19 cellular contexts compared by ENCODE assay signal in genomic region chr2:19861771-19862170, GRCh38. TPM values are rescaled to one million over a fixed set of nuclear protein-coding genes. Genes with fewer than 3 reads are reported as not detected.
DNase-seq lines count a peak whose midpoint lies in the region.
"Had no signal": no experiment of that assay in that cellular context is flagged by ENCODE, and none has a peak within 500 bp of the region (broad histone marks: within the 10 kb centered on the region; RNA-seq: fewer than 3 reads in every experiment).

No MANE protein-coding gene starts in this region.

- DNase-seq in AG08395 (ENCODE audit: low spot score): peak; percentile 33
- DNase-seq in M059J (ENCODE audit: low read depth): peak; percentile 12
- peak; percentile 14 for DNase-seq in dermis blood vessel endothelial cell
- peak; percentile 9 for DNase-seq in non-pigmented ciliary epithelial cell (ENCODE audit: low read depth)
- DNase-seq in NCI-H345 (lab: John Stamatoyannopoulos, UW): no peak
- no peak for DNase-seq in hippocampal formation (lab: John Stamatoyannopoulos, UW)
- no peak for DNase-seq in SIG-M5 (lab: John Stamatoyannopoulos, UW)
- DNase-seq in T-helper 2 cell: no peak
- DNase-seq: ACHN; activated B cell treated with CpG ODN at 0.5 μM for 24 hours; CD8-positive, alpha-beta T cell; DMS79; H7; immature natural killer cell; mesendoderm; NCI-H1694 treated with DMSO at 0.1 percent for 48 hours; NCI-H226; stimulated activated CD4-positive, alpha-beta T cell treated with anti-CD3 and anti-CD28 coated beads, Interleukin-15, amount 100 ng/mL, for 24 hours; stimulated activated naive CD4-positive, alpha-beta T cell treated with Interleukin-2 at 50 U/mL for 16 hours had no signal

RNA-seq across cellular contexts. Expression of gene TTC32, which starts 40.0 kb away (rescaled TPM):
- 2.4 and 7.4 TPM in 2 replicates for total RNA-seq in M059J (2014; rRNA removed; shearing (Covaris generic))
- total RNA-seq in dermis blood vessel endothelial cell: 8.1 and 9.4 TPM in 2 replicates

Comparison
In these comparisons a context has a peak if more than half of its experiments do, and no peak if none do; other contexts are left out.
1. DNase-seq: peak in AG08395 (single experiment), M059J (single experiment), dermis blood vessel endothelial cell (single experiment) and non-pigmented ciliary epithelial cell (single experiment); none in NCI-H345 (single experiment), hippocampal formation (0 of 2), SIG-M5 (single experiment) and T-helper 2 cell (0 of 5).